In genomic region chr9:126777733-126778132, GRCh38 we compare ENCODE assay signal across 15 cellular contexts. TPM values are rescaled to one million over a fixed set of nuclear protein-coding genes. Genes with fewer than 3 reads are reported as not detected.
DNase-seq lines count a peak whose midpoint lies in the region; ATAC-seq, FAIRE-seq and TF ChIP-seq lines count a peak whose summit lies in the region.
"Had no signal": no experiment of that assay in that cellular context is flagged by ENCODE, and none has a peak within 500 bp of the region (broad histone marks: within the 10 kb centered on the region; RNA-seq: fewer than 3 reads in every experiment).

No MANE protein-coding gene starts in this region.

- peaks cover 2% of the 10 kb centered on the region for H3K4me1 Mint-ChIP-seq in activated CD8-positive, alpha-beta T cell treated with anti-CD3 and anti-CD28 coated beads for 36 hours (ENCODE audit: low read depth)

- TF ChIP-seq EP300 in HepG2 (IDR thresholded peaks at IDR 0.05; ENCODE audit: low read depth in 2 of 2, low read length in 2 of 2) = no peak
- TF ChIP-seq EP300 in HepG2 (CRISPR knock-in tag; IDR thresholded peaks at IDR 0.05; ENCODE audit: borderline replicate concordance) = no peak

- intact Hi-C loops in HCT116 (cut with micrococcal nuclease) (loop anchor here (1.0 kb wide), 2 partner anchors 71 to 166 kb away; no protein-coding TSS in a partner anchor), HepG2 (cut with micrococcal nuclease; ENCODE audit: unreplicated experiment) (loop anchor here (1.0 kb wide), 1 partner anchor 71 kb away; no protein-coding TSS in a partner anchor)
- intact Hi-C loops in activated CD8-positive, alpha-beta T cell treated with anti-CD3 and anti-CD28 coated beads for 36 hours (cut with micrococcal nuclease) = no loop called here

- no peaks in the 10 kb centered on the region for H3K27me3 ChIP-seq in HCT116 (ENCODE audit: insufficient read depth, low read length)
- peaks cover 2 to 34% of the 10 kb centered on the region in 2 experiments; a peak in 2 of 5 replicates for H3K27me3 ChIP-seq in HepG2 (ENCODE audit: control insufficient read depth in 1 of 2, insufficient read depth in 2 of 2, low read length in 2 of 2)
- H3K27me3 ChIP-seq: thyroid gland had no signal

- no peaks in the 10 kb centered on the region for H3K9me2 ChIP-seq in HCT116 (ENCODE audit: insufficient read depth)

- no peak overlapping the region for H3K4me3 ChIP-seq in HCT116 (replicated peaks in 1 of 2; ENCODE audit: low read depth in 1 of 2, low read length in 2 of 2)
- no peak overlapping the region for H3K4me3 ChIP-seq in HepG2 (replicated peaks in 1 of 3; ENCODE audit: insufficient read depth in 1 of 3, low read depth in 2 of 3, low read length in 3 of 3)
- H3K4me3 ChIP-seq: cardiac muscle cell, sigmoid colon, thyroid gland had no signal

- RAD21 ChIA-PET in HCT116 (lab: Charles Lee; ENCODE audit: low non-redundant PET in 1 of 2, low total read pairs in 2 of 2, uncharacterized antibody in 2 of 2, unreplicated experiment in 2 of 2) = interaction anchor here in 1 of 2 experiments (0.9 to 1.2 kb wide), 2 partner anchors 71 to 72 kb away, joined by 3 read pairs; no protein-coding TSS in a partner anchor

- no peak for FAIRE-seq in HepG2 (lab: Jason Lieb, UNC)
- no peak for FAIRE-seq in RCC 7860 (lab: Jason Lieb, UNC)

- POLR2A ChIA-PET in HCT116 (lab: Charles Lee) (interaction anchor here (1.0 kb wide), 1 partner anchor 72 kb away, joined by 3 read pairs; no protein-coding TSS in a partner anchor), HepG2 (lab: Yijun Ruan, JAX) (no interaction called here)
- POLR2A ChIA-PET in activated CD8-positive, alpha-beta T cell treated with anti-CD3 and anti-CD28 coated beads for 36 hours (lab: Charles Lee) = no interaction called here

- H3K36me3 Mint-ChIP-seq in activated CD8-positive, alpha-beta T cell treated with anti-CD3 and anti-CD28 coated beads for 36 hours (ENCODE audit: low read depth) = no peaks in the 10 kb centered on the region

- H4K20me1 ChIP-seq in HCT116 (ENCODE audit: insufficient read depth) (no peaks in the 10 kb centered on the region), HepG2 (ENCODE audit: insufficient read depth, low read length) (no peaks in the 10 kb centered on the region)

- no peak overlapping the region for H3K4me2 ChIP-seq in HCT116 (ENCODE audit: low read length)
- no peak overlapping the region for H3K4me2 ChIP-seq in HepG2 (ENCODE audit: low read depth, low read length)

- H3K27ac Mint-ChIP-seq in activated CD8-positive, alpha-beta T cell treated with anti-CD3 and anti-CD28 coated beads for 36 hours = no peak overlapping the region

- no peaks in the 10 kb centered on the region for H3K9me3 Mint-ChIP-seq in activated CD8-positive, alpha-beta T cell treated with anti-CD3 and anti-CD28 coated beads for 36 hours

- TF ChIP-seq CTCF in HCT116 (IDR thresholded peaks at IDR 0.05 in 2 of 3, conservative IDR thresholded peaks at IDR 0.05 in 1 of 3; ENCODE audit: borderline replicate concordance in 1 of 3, insufficient read depth in 1 of 3, low read depth in 2 of 3, low read length in 2 of 3) (peak; percentile 57 to 84 (median 61)), HepG2 (CRISPR knock-in tag; IDR thresholded peaks at IDR 0.05) (peak; percentile 67)
- no peak for TF ChIP-seq CTCF in activated CD8-positive, alpha-beta T cell treated with anti-CD3 and anti-CD28 coated beads for 36 hours (IDR thresholded peaks at IDR 0.05)

- ATAC-seq in HCT116 (peak; percentile 84), HepG2 (peak; percentile 79), GM21526 (IDR thresholded peaks at IDR 0.05; ENCODE audit: low FRiP score, unreplicated experiment) (no peak)
- no peak for ATAC-seq in activated CD8-positive, alpha-beta T cell treated with anti-CD3 and anti-CD28 coated beads for 36 hours

- DNase-seq in NCI-H2196 (lab: John Stamatoyannopoulos, UW; ENCODE audit: unreplicated experiment) (peak; percentile 38), NCI-H2196 treated with DMSO at 0.1 percent for 48 hours (lab: John Stamatoyannopoulos, UW; ENCODE audit: unreplicated experiment) (no peak), HCT116 (ENCODE audit: low read depth, low spot score) (no peak), HepG2 (ENCODE audit: low spot score) (no peak), RCC 7860 (ENCODE audit: low spot score) (no peak)
- peak; percentile 7 for DNase-seq in activated CD8-positive, alpha-beta T cell treated with anti-CD3 and anti-CD28 coated beads for 36 hours
- no peak for DNase-seq in stimulated activated CD4-positive, alpha-beta T cell treated with anti-CD3 and anti-CD28 coated beads, Interleukin-1b, Interleukin-23, amount 100 ng/mL, for 48 hours
- DNase-seq: ACHN, DMS79 treated with DMSO at 0.1 percent for 48 hours, erythroblast, NCI-H1694, sigmoid colon had no signal

- BruUV-seq in HCT116 (replicated peaks; lab: Mats Ljungman, UMichigan) (no TSS peak), HepG2 (replicated peaks; lab: Mats Ljungman, UMichigan) (no TSS peak)

- no peak overlapping the region for H3K27ac ChIP-seq in HCT116 (ENCODE audit: low read depth, low read length)
- no peak overlapping the region for H3K27ac ChIP-seq in HepG2 (ENCODE audit: extremely low read length, insufficient read depth, low read length)
- H3K27ac ChIP-seq: cardiac muscle cell, sigmoid colon, thyroid gland had no signal

- H3K4me1 ChIP-seq in HCT116 (ENCODE audit: control insufficient read depth in 1 of 2, insufficient read depth in 2 of 2, low read length in 2 of 2) = peaks cover 0 to 9% of the 10 kb centered on the region in 2 experiments; a peak in 2 of 4 replicates
- H3K4me1 ChIP-seq in HepG2 (ENCODE audit: insufficient read depth, low read length) = peaks cover 8% of the 10 kb centered on the region; the same call in 1 of the 2 replicates

- H3K79me2 ChIP-seq in HCT116 (ENCODE audit: insufficient read depth, low read length) (no peaks in the 10 kb centered on the region), HepG2 (ENCODE audit: insufficient read depth, low read length) (no peaks in the 10 kb centered on the region)

- H3K27me3 Mint-ChIP-seq in activated CD8-positive, alpha-beta T cell treated with anti-CD3 and anti-CD28 coated beads for 36 hours = peaks cover 17% of the 10 kb centered on the region

- H3K9ac ChIP-seq in HCT116 (ENCODE audit: low read length) (no peak overlapping the region), HepG2 (ENCODE audit: insufficient read depth, low read depth, low read length) (no peak overlapping the region)

- no peaks in the 10 kb centered on the region for H3K9me3 ChIP-seq in HCT116 (ENCODE audit: control insufficient read depth in 1 of 2, insufficient read depth in 1 of 2, low read depth in 1 of 2, low read length in 2 of 2)
- H3K9me3 ChIP-seq in HepG2 (ENCODE audit: low read length) = no peaks in the 10 kb centered on the region
- H3K9me3 ChIP-seq: sigmoid colon, thyroid gland had no signal

- CTCF ChIA-PET in HCT116 (lab: Charles Lee) = interaction anchor here (1.0 to 9.3 kb wide), 4 partner anchors 12 to 279 kb away, joined by 3 to 340 read pairs (median 4); no protein-coding TSS in a partner anchor
- CTCF ChIA-PET in activated CD8-positive, alpha-beta T cell treated with anti-CD3 and anti-CD28 coated beads for 36 hours (lab: Charles Lee) = interaction anchor here (1.0 to 12.5 kb wide), 3 partner anchors 8 to 87 kb away, joined by 3 to 456 read pairs (median 5); no protein-coding TSS in a partner anchor
- CTCF ChIA-PET in HepG2 (lab: Yijun Ruan, JAX; ENCODE audit: low intra/inter-chr PET ratio, low total read pairs) = interaction anchor here (0.9 to 1.4 kb wide), 2 partner anchors 71 to 73 kb away, joined by 3 read pairs; no protein-coding TSS in a partner anchor

- H3K36me3 ChIP-seq in HCT116 (ENCODE audit: control insufficient read depth in 1 of 2, insufficient read depth in 2 of 2, low read length in 2 of 2) (no peaks in the 10 kb centered on the region), HepG2 (replicated peaks in 1 of 2; ENCODE audit: control insufficient read depth in 1 of 2, insufficient read depth in 2 of 2, low read length in 2 of 2) (no peaks in the 10 kb centered on the region)
- H3K36me3 ChIP-seq: cardiac muscle cell, sigmoid colon, thyroid gland had no signal

- no peak overlapping the region for H2AFZ ChIP-seq in HCT116 (ENCODE audit: low read depth, low read length, poor library complexity, severe bottlenecking)
- no peak overlapping the region for H2AFZ ChIP-seq in HepG2 (ENCODE audit: low read length)

- TF ChIP-seq RAD21 in HCT116 (IDR thresholded peaks at IDR 0.05; ENCODE audit: low read depth) (peak; percentile 74), HepG2 (CRISPR knock-in tag; IDR thresholded peaks at IDR 0.05) (no peak)

- in situ Hi-C loops in HepG2 (cut with HindIII; ENCODE audit: extremely low pct_ligation_motif_present, low pct_unique_long_range_greater_than_20kb) = no loop called here

- 20% methylated on average over 1 of the region's 6 CpGs for WGBS in HepG2 (ENCODE audit: low lambda C conversion rate)

- TF ChIP-seq POLR2A in HCT116 (IDR thresholded peaks at IDR 0.05; ENCODE audit: borderline replicate concordance, extremely low read depth, insufficient read depth, insufficient read length) (no peak), HepG2 (IDR thresholded peaks at IDR 0.05; ENCODE audit: insufficient read depth in 1 of 2, low read depth in 2 of 2, low read length in 2 of 2) (no peak)

- H3K4me3 Mint-ChIP-seq in activated CD8-positive, alpha-beta T cell treated with anti-CD3 and anti-CD28 coated beads for 36 hours = no peak overlapping the region

RNA-seq across cellular contexts. Expression of gene ZBTB43, which starts 27.1 kb away (rescaled TPM):
- total RNA-seq in HCT116 (2021; ENCODE audit: unreplicated experiment) = 15.4 TPM
- polyA plus RNA-seq in HCT116 (2012) = 3.2 and 4.3 TPM in 2 replicates
- 10 to 100 TPM; 14.3 to 21.1 TPM for total RNA-seq in activated CD8-positive, alpha-beta T cell treated with anti-CD3 and anti-CD28 coated beads for 36 hours
- total RNA-seq in HepG2 (2016; rRNA removed; fragmentation: Illumina TruSeq; extraction: Trizol) = 7.1 and 12.0 TPM in 2 replicates
- 0.51 and 0.71 TPM in 2 replicates for total RNA-seq in HepG2 (2016; cell fraction: cytosol; rRNA removed; fragmentation: Illumina TruSeq; extraction: Trizol; ENCODE audit: low read depth)
- total RNA-seq in HepG2 (2016; cell fraction: insoluble cytoplasmic fraction; rRNA removed; fragmentation: Illumina TruSeq; extraction: Trizol) = 10.2 and 10.7 TPM in 2 replicates
- total RNA-seq in HepG2 (2016; cell fraction: membrane; rRNA removed; fragmentation: Illumina TruSeq; extraction: Trizol) = 2.3 and 3.3 TPM in 2 replicates
- 7.2 and 11.1 TPM in 2 replicates for total RNA-seq in HepG2 (2016; cell fraction: nucleus; rRNA removed; fragmentation: Illumina TruSeq; extraction: Trizol)
- 6.9 and 31.4 TPM in 2 replicates for polyA plus RNA-seq in HepG2 (2011; rRNA removed)
- polyA plus RNA-seq in HepG2 (2011; cell fraction: cytosol; rRNA removed) = 3.4 and 4.4 TPM in 2 replicates
- 6.3 and 6.5 TPM in 2 replicates for polyA plus RNA-seq in HepG2 (2011; cell fraction: nucleus; rRNA removed)
- polyA plus RNA-seq in HepG2 (2012) = 4.7 and 5.8 TPM in 2 replicates
- polyA plus RNA-seq in HepG2 (2016; cell fraction: cytosol; fragmentation: Illumina TruSeq; extraction: Trizol; ENCODE audit: low read depth) = 0.08 and 0.10 TPM in 2 replicates
- 4.9 and 6.7 TPM in 2 replicates for polyA plus RNA-seq in HepG2 (2016; cell fraction: insoluble cytoplasmic fraction; fragmentation: Illumina TruSeq; extraction: Trizol; ENCODE audit: low read depth)
- 0.66 and 0.76 TPM in 2 replicates for polyA plus RNA-seq in HepG2 (2016; cell fraction: membrane; fragmentation: Illumina TruSeq; extraction: Trizol; ENCODE audit: low read depth)
- polyA plus RNA-seq in HepG2 (2016; cell fraction: nucleus; fragmentation: Illumina TruSeq; extraction: Trizol; ENCODE audit: insufficient read depth, low read depth) = 10.4 and 12.2 TPM in 2 replicates
- 9.9 and 46.2 TPM in 2 replicates for polyA minus RNA-seq in HepG2 (2011; rRNA and poly(A)+ RNA removed; ENCODE audit: low replicate concordance)
- 4.0 and 10.6 TPM in 2 replicates for polyA minus RNA-seq in HepG2 (2011; cell fraction: cytosol; rRNA and poly(A)+ RNA removed)
- 7.5 and 9.6 TPM in 2 replicates for polyA minus RNA-seq in HepG2 (2011; cell fraction: nucleus; rRNA and poly(A)+ RNA removed)

Comparison
In these comparisons a context has a peak if more than half of its experiments do, and no peak if none do; other contexts are left out.
1. DNase-seq: peak in NCI-H2196 (single experiment) and activated CD8-positive, alpha-beta T cell treated with anti-CD3 and anti-CD28 coated beads for 36 hours (single experiment); none in NCI-H2196 treated with DMSO at 0.1 percent for 48 hours (single experiment), HCT116 (single experiment), HepG2 (single experiment), stimulated activated CD4-positive, alpha-beta T cell treated with anti-CD3 and anti-CD28 coated beads, Interleukin-1b, Interleukin-23, amount 100 ng/mL, for 48 hours (single experiment) and RCC 7860 (single experiment).
2. ATAC-seq: peak in HCT116 (single experiment) and HepG2 (single experiment); none in activated CD8-positive, alpha-beta T cell treated with anti-CD3 and anti-CD28 coated beads for 36 hours (single experiment) and GM21526 (single experiment).